ENCODE assay signal across 8 cellular contexts in the genomic region with DNA sequence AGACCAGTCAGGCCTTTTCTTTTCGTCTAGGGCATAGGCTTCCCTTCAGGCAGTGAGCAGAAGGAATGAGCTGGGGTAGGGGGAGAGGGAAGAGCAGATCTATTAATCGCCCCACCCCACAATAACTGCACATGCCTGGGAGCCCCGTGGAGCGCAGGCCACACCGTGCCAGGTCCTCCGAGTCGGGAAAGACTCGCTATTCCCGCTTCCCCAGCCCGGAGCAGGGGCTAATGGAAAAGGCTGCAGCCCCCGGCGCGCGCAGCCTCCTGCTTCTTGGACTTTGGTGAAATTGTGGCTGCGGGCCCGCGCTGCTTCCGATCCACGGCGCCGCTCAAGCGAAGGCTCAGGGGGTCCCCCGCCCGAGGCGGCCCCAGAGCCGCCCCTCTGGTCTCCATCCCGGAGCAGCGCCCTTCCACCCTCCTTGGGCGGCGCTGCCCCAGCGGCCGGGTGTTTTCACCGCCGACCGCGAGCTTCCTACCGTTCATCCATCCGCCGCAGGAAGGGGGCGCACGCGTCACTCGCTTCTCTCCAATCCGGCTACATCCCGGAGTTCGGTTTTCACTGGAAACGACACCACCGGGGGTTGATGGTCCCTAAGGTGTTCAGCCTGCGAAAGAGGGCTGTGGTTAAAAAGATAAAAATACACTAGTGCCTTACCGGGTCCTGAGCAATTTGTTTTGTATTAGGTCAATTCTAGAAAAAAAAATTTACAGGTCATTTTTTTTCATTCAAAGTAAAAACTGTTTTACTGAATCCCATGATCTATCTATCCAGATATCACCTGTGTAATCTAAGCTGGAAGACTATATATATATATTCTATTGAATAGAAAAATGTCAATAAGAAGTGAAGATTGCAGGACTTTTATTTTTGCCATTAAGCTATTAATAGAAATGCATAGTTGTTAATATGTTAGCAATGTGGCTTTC. TPM values are rescaled to one million over a fixed set of nuclear protein-coding genes. Genes with fewer than 3 reads are reported as not detected.
DNase-seq lines count a peak whose midpoint lies in the region; ATAC-seq, FAIRE-seq and TF ChIP-seq lines count a peak whose summit lies in the region.

No MANE protein-coding gene starts in this region.

- peak; percentile 81 to 88 for TF ChIP-seq RAD21 in liver (IDR thresholded peaks at IDR 0.05)

- H3K4me1 Mint-ChIP-seq in WTC11 = peaks cover 2% of the 10 kb centered on the region

- peak; percentile 61 for ATAC-seq in WTC11
- no peak for ATAC-seq in HG03378 (IDR thresholded peaks at IDR 0.05; ENCODE audit: unreplicated experiment)

- CTCF ChIA-PET in WTC11 (lab: Charles Lee) = interaction anchor here (0.6 to 2.4 kb wide), 29 partner anchors 8 to 672 kb away, joined by 3 to 13 read pairs (median 4); a partner anchor contains a TSS

- H3K9ac ChIP-seq in liver (ENCODE audit: low read depth in 1 of 2, low read length in 2 of 2) = no peak overlapping the region

- 3% methylated on average over 50 of the region's 50 CpGs for WGBS in liver

- H3K4me3 Mint-ChIP-seq in WTC11 = peak overlapping the region; percentile 46

- H3K27me3 ChIP-seq in liver (ENCODE audit: control insufficient read depth in 4 of 4, insufficient read depth in 4 of 4, low read length in 3 of 4) = no peaks in the 10 kb centered on the region

- POLR2A ChIA-PET in WTC11 (lab: Charles Lee) = no interaction called here

- H3K36me3 Mint-ChIP-seq in WTC11 = no peaks in the 10 kb centered on the region

- peaks cover 56% of the 10 kb centered on the region for H3K27me3 Mint-ChIP-seq in WTC11 (ENCODE audit: low read depth)

- H3K36me3 ChIP-seq in liver (ENCODE audit: control insufficient read depth in 4 of 4, insufficient read depth in 3 of 4, low read depth in 1 of 4, low read length in 3 of 4) = no peaks in the 10 kb centered on the region

- no peak overlapping the region for H3K27ac ChIP-seq in liver (ENCODE audit: low read depth in 1 of 2, low read length in 2 of 2)

- peak; percentile 88 for DNase-seq in D341Med (ENCODE audit: low spot score)
- DNase-seq in H54 (ENCODE audit: insufficient read length, low spot score) = peak; percentile 65
- peak; percentile 49 for DNase-seq in NCI-H2107 (lab: John Stamatoyannopoulos, UW)
- peak; percentile 89 for DNase-seq in WTC11 (ENCODE audit: low spot score)
- peak; percentile 10 for DNase-seq in effector CD4-positive, alpha-beta T cell
- DNase-seq in stimulated activated CD8-positive, alpha-beta memory T cell treated with anti-CD3 and anti-CD28 coated beads, Interleukin-15, amount 100 ng/mL, for 1 hour (ENCODE audit: low read depth) = peak; percentile 12

- peak; percentile 62 for TF ChIP-seq CTCF in WTC11 (IDR thresholded peaks at IDR 0.05)
- TF ChIP-seq CTCF in liver (IDR thresholded peaks at IDR 0.05; ENCODE audit: low read depth, low read length, missing input control) = peak; percentile 72

- H3K27ac Mint-ChIP-seq in WTC11 = no peak overlapping the region

- TF ChIP-seq POLR2A in H54 (IDR thresholded peaks at IDR 0.05; ENCODE audit: low read depth, low read length) = peak; percentile 18; the same call in 1 of the 2 replicates

- FAIRE-seq in H54 (lab: Jason Lieb, UNC) = no peak

- H3K4me3 ChIP-seq in liver (ENCODE audit: low read depth in 1 of 3, low read length in 3 of 3) = peak overlapping the region in 1 of 3 donors; percentile 27

- H3K4me1 ChIP-seq in liver (ENCODE audit: control insufficient read depth in 4 of 4, insufficient read depth in 4 of 4, low read length in 3 of 4) = peaks cover 6 to 13% (median 8%) of the 10 kb centered on the region in 4 donors

- no peaks in the 10 kb centered on the region for H3K9me3 Mint-ChIP-seq in WTC11

- H3K9me3 ChIP-seq in liver (ENCODE audit: control insufficient read depth in 4 of 4, low read length in 3 of 4) = no peaks in the 10 kb centered on the region

TF ChIP-seq in WTC11, 78 proteins besides CTCF, POLR2A, EP300 and RAD21 (continues in another document):
- TF ChIP-seq ZBTB21 (CRISPR knock-in tag; IDR thresholded peaks at IDR 0.05; ENCODE audit: borderline replicate concordance) (0 out of 2 replicates have a peak, but pooled peaks have one; percentile 14), GABPB1 (CRISPR knock-in tag; IDR thresholded peaks at IDR 0.05) (peak; percentile 18; the same call in 1 of the 2 replicates), ZNF232 (CRISPR knock-in tag; IDR thresholded peaks at IDR 0.05) (no peak)
- TF ChIP-seq, protein P1, sequence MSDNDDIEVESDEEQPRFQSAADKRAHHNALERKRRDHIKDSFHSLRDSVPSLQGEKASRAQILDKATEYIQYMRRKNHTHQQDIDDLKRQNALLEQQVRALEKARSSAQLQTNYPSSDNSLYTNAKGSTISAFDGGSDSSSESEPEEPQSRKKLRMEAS (CRISPR knock-in tag; IDR thresholded peaks at IDR 0.05) = 0 out of 2 replicates have a peak, but pooled peaks have one; percentile 35
- TF ChIP-seq, protein P2, sequence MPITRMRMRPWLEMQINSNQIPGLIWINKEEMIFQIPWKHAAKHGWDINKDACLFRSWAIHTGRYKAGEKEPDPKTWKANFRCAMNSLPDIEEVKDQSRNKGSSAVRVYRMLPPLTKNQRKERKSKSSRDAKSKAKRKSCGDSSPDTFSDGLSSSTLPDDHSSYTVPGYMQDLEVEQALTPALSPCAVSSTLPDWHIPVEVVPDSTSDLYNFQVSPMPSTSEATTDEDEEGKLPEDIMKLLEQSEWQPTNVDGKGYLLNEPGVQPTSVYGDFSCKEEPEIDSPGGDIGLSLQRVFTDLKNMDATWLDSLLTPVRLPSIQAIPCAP (CRISPR knock-in tag; IDR thresholded peaks at IDR 0.05) = no peak
- TF ChIP-seq, protein P3, sequence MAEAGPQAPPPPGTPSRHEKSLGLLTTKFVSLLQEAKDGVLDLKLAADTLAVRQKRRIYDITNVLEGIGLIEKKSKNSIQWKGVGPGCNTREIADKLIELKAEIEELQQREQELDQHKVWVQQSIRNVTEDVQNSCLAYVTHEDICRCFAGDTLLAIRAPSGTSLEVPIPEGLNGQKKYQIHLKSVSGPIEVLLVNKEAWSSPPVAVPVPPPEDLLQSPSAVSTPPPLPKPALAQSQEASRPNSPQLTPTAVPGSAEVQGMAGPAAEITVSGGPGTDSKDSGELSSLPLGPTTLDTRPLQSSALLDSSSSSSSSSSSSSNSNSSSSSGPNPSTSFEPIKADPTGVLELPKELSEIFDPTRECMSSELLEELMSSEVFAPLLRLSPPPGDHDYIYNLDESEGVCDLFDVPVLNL (CRISPR knock-in tag; IDR thresholded peaks at IDR 0.05; ENCODE audit: borderline replicate concordance, low read depth) = no peak

TF ChIP-seq in liver, 16 proteins besides CTCF, POLR2A, EP300 and RAD21:
- TF ChIP-seq YY1 (IDR thresholded peaks at IDR 0.05) = peak; percentile 21
- TF ChIP-seq, protein P4, sequence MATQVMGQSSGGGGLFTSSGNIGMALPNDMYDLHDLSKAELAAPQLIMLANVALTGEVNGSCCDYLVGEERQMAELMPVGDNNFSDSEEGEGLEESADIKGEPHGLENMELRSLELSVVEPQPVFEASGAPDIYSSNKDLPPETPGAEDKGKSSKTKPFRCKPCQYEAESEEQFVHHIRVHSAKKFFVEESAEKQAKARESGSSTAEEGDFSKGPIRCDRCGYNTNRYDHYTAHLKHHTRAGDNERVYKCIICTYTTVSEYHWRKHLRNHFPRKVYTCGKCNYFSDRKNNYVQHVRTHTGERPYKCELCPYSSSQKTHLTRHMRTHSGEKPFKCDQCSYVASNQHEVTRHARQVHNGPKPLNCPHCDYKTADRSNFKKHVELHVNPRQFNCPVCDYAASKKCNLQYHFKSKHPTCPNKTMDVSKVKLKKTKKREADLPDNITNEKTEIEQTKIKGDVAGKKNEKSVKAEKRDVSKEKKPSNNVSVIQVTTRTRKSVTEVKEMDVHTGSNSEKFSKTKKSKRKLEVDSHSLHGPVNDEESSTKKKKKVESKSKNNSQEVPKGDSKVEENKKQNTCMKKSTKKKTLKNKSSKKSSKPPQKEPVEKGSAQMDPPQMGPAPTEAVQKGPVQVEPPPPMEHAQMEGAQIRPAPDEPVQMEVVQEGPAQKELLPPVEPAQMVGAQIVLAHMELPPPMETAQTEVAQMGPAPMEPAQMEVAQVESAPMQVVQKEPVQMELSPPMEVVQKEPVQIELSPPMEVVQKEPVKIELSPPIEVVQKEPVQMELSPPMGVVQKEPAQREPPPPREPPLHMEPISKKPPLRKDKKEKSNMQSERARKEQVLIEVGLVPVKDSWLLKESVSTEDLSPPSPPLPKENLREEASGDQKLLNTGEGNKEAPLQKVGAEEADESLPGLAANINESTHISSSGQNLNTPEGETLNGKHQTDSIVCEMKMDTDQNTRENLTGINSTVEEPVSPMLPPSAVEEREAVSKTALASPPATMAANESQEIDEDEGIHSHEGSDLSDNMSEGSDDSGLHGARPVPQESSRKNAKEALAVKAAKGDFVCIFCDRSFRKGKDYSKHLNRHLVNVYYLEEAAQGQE (IDR thresholded peaks at IDR 0.05) = no peak

RNA-seq across cellular contexts. Expression of a gene that starts 4.4 kb away (rescaled TPM):
- total RNA-seq in WTC11 (2021) (2.1 to 2.2 TPM (median 2.2 TPM) in 3 replicates), liver (1 to 10 TPM; 1.0 to 6.4 TPM)
- 1 to 10 TPM in 1 of 2 donors, under 1 TPM in 1; 0.39 to 1.4 TPM for polyA plus RNA-seq in liver

Comparison
In these comparisons a context has a peak if more than half of its experiments do, and no peak if none do; other contexts are left out.
1. DNase-seq: peak in every context shown above with its lines; median percentile 89 in WTC11; 88 in D341Med; 65 in H54; 49 in NCI-H2107; 12 in stimulated activated CD8-positive, alpha-beta memory T cell treated with anti-CD3 and anti-CD28 coated beads, Interleukin-15, amount 100 ng/mL, for 1 hour; 10 in effector CD4-positive, alpha-beta T cell.